ENCODE assay signal across 9 cellular contexts in the genomic region with DNA sequence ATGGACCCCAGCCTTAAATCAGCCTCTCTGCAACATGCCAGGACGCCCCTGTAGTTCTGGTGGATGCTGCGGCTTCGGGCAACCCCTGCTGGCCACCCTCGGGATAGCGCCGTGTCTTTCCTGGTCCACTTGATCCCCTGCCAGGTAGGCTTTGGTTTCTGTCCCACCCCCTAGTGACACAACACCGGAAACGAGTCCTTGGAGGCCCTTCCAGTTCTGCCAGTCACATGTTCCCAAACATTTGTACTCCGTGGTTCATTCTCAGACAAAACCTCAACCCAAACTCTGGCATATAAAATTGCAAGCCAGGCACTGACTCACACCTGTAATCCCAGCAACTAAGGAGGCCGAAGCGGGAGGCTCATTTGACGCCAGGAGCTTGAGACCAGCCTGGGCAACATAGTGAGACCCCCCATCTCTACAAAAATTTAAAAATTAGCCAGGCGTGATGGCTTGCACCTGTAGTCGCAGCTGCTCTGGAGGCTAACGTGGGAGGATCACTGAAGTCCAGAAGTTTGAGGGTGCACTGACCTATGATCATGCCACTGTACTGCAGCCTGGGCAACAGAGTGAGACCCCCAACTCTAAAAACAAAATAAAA. TPM values are rescaled to one million over a fixed set of nuclear protein-coding genes. Genes with fewer than 3 reads are reported as not detected.
DNase-seq lines count a peak whose midpoint lies in the region; ATAC-seq and TF ChIP-seq lines count a peak whose summit lies in the region.
"Had no signal": no experiment of that assay in that cellular context is flagged by ENCODE, and none has a peak within 500 bp of the region (broad histone marks: within the 10 kb centered on the region; RNA-seq: fewer than 3 reads in every experiment).

No MANE protein-coding gene starts in this region.

- no peak overlapping the region for H2AFZ ChIP-seq in GM23338

- ATAC-seq in CD4-positive, CD25-positive, alpha-beta regulatory T cell (ENCODE audit: low read depth in 2 of 2), result peak; percentile 55 to 65
- ATAC-seq in GM23338, result peak; percentile 84
- peak; percentile 50 to 72 for ATAC-seq in activated CD4-positive, CD25-positive, alpha-beta regulatory T cell treated with anti-CD3 and anti-CD28 coated beads, Interleukin-2, amount 50 U/mL, for 24 hours
- ATAC-seq in central memory CD8-positive, alpha-beta T cell (replicated peaks; ENCODE audit: extremely low read depth, poor library complexity, severe bottlenecking), result peak; percentile 46
- no peak for ATAC-seq in GM21576 (IDR thresholded peaks at IDR 0.05; ENCODE audit: unreplicated experiment)

- peak; percentile 76 to 95 for TF ChIP-seq CTCF in GM23338 (conservative IDR thresholded peaks at IDR 0.05; ENCODE audit: low read depth in 2 of 2)

- peak overlapping the region; percentile 38 to 66 (median 60) for H3K27ac Mint-ChIP-seq in CD4-positive, CD25-positive, alpha-beta regulatory T cell
- H3K27ac Mint-ChIP-seq in GM23338, result peak overlapping the region; percentile 91
- no peak overlapping the region for H3K27ac Mint-ChIP-seq in central memory CD8-positive, alpha-beta T cell (ENCODE audit: low read depth)

- no peaks in the 10 kb centered on the region for H3K79me2 ChIP-seq in GM23338 (replicated peaks; ENCODE audit: insufficient read depth)

- no peaks in the 10 kb centered on the region for H4K20me1 ChIP-seq in GM23338 (replicated peaks; ENCODE audit: insufficient read depth)

- H3K27me3 Mint-ChIP-seq in CD4-positive, CD25-positive, alpha-beta regulatory T cell, result no peaks in the 10 kb centered on the region
- peaks cover 21% of the 10 kb centered on the region for H3K27me3 Mint-ChIP-seq in GM23338 (ENCODE audit: insufficient read depth, low read depth, poor library complexity)
- no peaks in the 10 kb centered on the region for H3K27me3 Mint-ChIP-seq in central memory CD8-positive, alpha-beta T cell

- no peaks in the 10 kb centered on the region for H3K27me3 ChIP-seq in CD4-positive, CD25-positive, alpha-beta regulatory T cell (ENCODE audit: control insufficient read depth, insufficient read depth, low read length)
- H3K27me3 ChIP-seq in GM23338 (ENCODE audit: insufficient read depth), result no peaks in the 10 kb centered on the region

- H3K4me2 ChIP-seq in GM23338, result 0 out of 2 replicates have a peak overlapping the region, but pooled peaks have one; percentile 68

- peak; percentile 40 to 61 (median 60) for DNase-seq in CD4-positive, CD25-positive, alpha-beta regulatory T cell
- DNase-seq in GM23338 (ENCODE audit: low spot score) (peak; percentile 95), NCI-H2107 treated with DMSO at 0.1 percent for 48 hours (lab: John Stamatoyannopoulos, UW; ENCODE audit: unreplicated experiment) (peak; percentile 95), kidney tubule cell (ENCODE audit: low spot score) (peak; percentile 96)
- DNase-seq in central memory CD8-positive, alpha-beta T cell (ENCODE audit: low spot score in 2 of 2), result peak; percentile 29 to 50
- peak; percentile 74 for DNase-seq in stimulated activated CD4-positive, alpha-beta T cell treated with anti-CD3 and anti-CD28 coated beads, Interleukin-4, amount 100 ng/mL, for 1 hour

- H3K9me3 ChIP-seq in CD4-positive, CD25-positive, alpha-beta regulatory T cell (ENCODE audit: control insufficient read depth in 2 of 2, low read length in 2 of 2), result no peaks in the 10 kb centered on the region

- H3K9me3 Mint-ChIP-seq in CD4-positive, CD25-positive, alpha-beta regulatory T cell, result peaks cover 0 to 1% (median 0%) of the 10 kb centered on the region in 7 donors
- H3K9me3 Mint-ChIP-seq in GM23338, result peaks cover 2% of the 10 kb centered on the region; the same call in 1 of the 3 replicates
- no peaks in the 10 kb centered on the region for H3K9me3 Mint-ChIP-seq in central memory CD8-positive, alpha-beta T cell

- peaks cover 4% of the 10 kb centered on the region for H3K4me1 ChIP-seq in CD4-positive, CD25-positive, alpha-beta regulatory T cell (ENCODE audit: control insufficient read depth, insufficient read depth, low read length, poor library complexity, severe bottlenecking)
- H3K4me1 ChIP-seq in GM23338 (ENCODE audit: insufficient read depth), result peaks cover 5% of the 10 kb centered on the region

- H3K36me3 ChIP-seq in CD4-positive, CD25-positive, alpha-beta regulatory T cell (ENCODE audit: control insufficient read depth, insufficient read depth, low read length), result no peaks in the 10 kb centered on the region
- H3K36me3 ChIP-seq in GM23338 (ENCODE audit: insufficient read depth), result no peaks in the 10 kb centered on the region

- no peak overlapping the region for H3K4me3 ChIP-seq in CD4-positive, CD25-positive, alpha-beta regulatory T cell (ENCODE audit: low read depth, low read length)
- H3K4me3 ChIP-seq in GM23338, result no peak overlapping the region; the same call in 1 of the 2 replicates

- H3K9me2 ChIP-seq in GM23338 (ENCODE audit: insufficient read depth), result no peaks in the 10 kb centered on the region

- H3K36me3 Mint-ChIP-seq in CD4-positive, CD25-positive, alpha-beta regulatory T cell, result no peaks in the 10 kb centered on the region
- peaks cover 3% of the 10 kb centered on the region for H3K36me3 Mint-ChIP-seq in GM23338 (ENCODE audit: low read depth)
- no peaks in the 10 kb centered on the region for H3K36me3 Mint-ChIP-seq in central memory CD8-positive, alpha-beta T cell (ENCODE audit: insufficient read depth)

- H3K4me1 Mint-ChIP-seq in CD4-positive, CD25-positive, alpha-beta regulatory T cell, result peaks cover 0 to 30% (median 5%) of the 10 kb centered on the region in 4 donors
- H3K4me1 Mint-ChIP-seq in GM23338, result peaks cover 12% of the 10 kb centered on the region
- H3K4me1 Mint-ChIP-seq in central memory CD8-positive, alpha-beta T cell, result peaks cover 13% of the 10 kb centered on the region

- H3K27ac ChIP-seq in CD4-positive, CD25-positive, alpha-beta regulatory T cell (ENCODE audit: insufficient read depth, low read length, poor library complexity, severe bottlenecking), result no peak overlapping the region
- H3K27ac ChIP-seq in GM23338 (ENCODE audit: low read depth), result no peak overlapping the region

- H3F3A ChIP-seq in GM23338 (replicated peaks; ENCODE audit: low read depth), result no peaks in the 10 kb centered on the region

- H3K4me3 Mint-ChIP-seq in CD4-positive, CD25-positive, alpha-beta regulatory T cell, result no peak overlapping the region
- no peak overlapping the region for H3K4me3 Mint-ChIP-seq in GM23338
- H3K4me3 Mint-ChIP-seq in central memory CD8-positive, alpha-beta T cell, result no peak overlapping the region

TF ChIP-seq in GM23338, 12 proteins besides CTCF, POLR2A, EP300 and RAD21:
- 0 out of 2 replicates have a peak, but pooled peaks have one; percentile 10 for TF ChIP-seq CREB1 (CRISPR knock-in tag; IDR thresholded peaks at IDR 0.05; ENCODE audit: low read depth)
- no peak for TF ChIP-seq ZNF331 (CRISPR knock-in tag; IDR thresholded peaks at IDR 0.05; ENCODE audit: low read depth)
- 0 out of 2 replicates have a peak, but pooled peaks have one; percentile 10 for TF ChIP-seq POLR2AphosphoS5 (IDR thresholded peaks at IDR 0.05; ENCODE audit: low read depth)

RNA-seq across cellular contexts. Expression of gene RASAL1, which starts 37.0 kb away (rescaled TPM):
- not detected for total RNA-seq in CD4-positive, CD25-positive, alpha-beta regulatory T cell
- under 1 TPM in 3 of 4 donors, not detected in 1; 0.42 to 0.79 (median 0.73) TPM for polyA plus RNA-seq in CD4-positive, CD25-positive, alpha-beta regulatory T cell
- 5.4 and 8.2 TPM in 2 replicates for total RNA-seq in GM23338 (2014; rRNA removed; shearing (Covaris generic))
- polyA plus RNA-seq in GM23338 (2016; fragmentation: Nextera tagmentation; extraction: Ambion mirVana), result 2.6 and 2.7 TPM in 2 replicates
- total RNA-seq: T-helper 1 cell treated with Interleukin-12 subunit alpha and Interleukin-12 subunit beta and Interleukin-4 antibody, amounts not matched to agents 30 ng/mL and 1 ng/mL, for 36 hours had no signal

RNA-seq across cellular contexts. Expression of gene DTX1, which starts 42.0 kb away (rescaled TPM):
- total RNA-seq in CD4-positive, CD25-positive, alpha-beta regulatory T cell, result 7.8 TPM
- 1 to 10 TPM in 1 of 4 donors, under 1 TPM in 3; 0.64 to 1.1 (median 0.84) TPM for polyA plus RNA-seq in CD4-positive, CD25-positive, alpha-beta regulatory T cell
- total RNA-seq in GM23338 (2014; rRNA removed; shearing (Covaris generic)), result 4.7 and 9.0 TPM in 2 replicates
- polyA plus RNA-seq in GM23338 (2016; fragmentation: Nextera tagmentation; extraction: Ambion mirVana), result 1.6 and 1.8 TPM in 2 replicates

RNA-seq across cellular contexts. Expression of gene CFAP73, which starts 51.0 kb away (rescaled TPM):
- total RNA-seq in CD4-positive, CD25-positive, alpha-beta regulatory T cell, result 0.42 TPM
- not detected for polyA plus RNA-seq in CD4-positive, CD25-positive, alpha-beta regulatory T cell
- 0.59 TPM in 1 of 2 replicates, not detected in the other for total RNA-seq in GM23338 (2014; rRNA removed; shearing (Covaris generic))
- 0.50 and 0.54 TPM in 2 replicates for polyA plus RNA-seq in GM23338 (2016; fragmentation: Nextera tagmentation; extraction: Ambion mirVana)

Comparison
In these comparisons a context has a peak if more than half of its experiments do, and no peak if none do; other contexts are left out.
1. DNase-seq: peak in every context shown above with its lines; median percentile 96 in kidney tubule cell; 95 in GM23338; 95 in NCI-H2107 treated with DMSO at 0.1 percent for 48 hours; 74 in stimulated activated CD4-positive, alpha-beta T cell treated with anti-CD3 and anti-CD28 coated beads, Interleukin-4, amount 100 ng/mL, for 1 hour; 60 in CD4-positive, CD25-positive, alpha-beta regulatory T cell; 40 in central memory CD8-positive, alpha-beta T cell.